ENCODE assay signal across 8 cellular contexts in genomic region chr14:100376751-100377171, GRCh38. TPM values are rescaled to one million over a fixed set of nuclear protein-coding genes. Genes with fewer than 3 reads are reported as not detected.
DNase-seq lines count a peak whose midpoint lies in the region.

No MANE protein-coding gene starts in this region.

- H3K9ac ChIP-seq in trophoblast cell (ENCODE audit: low read length) = peak overlapping the region; percentile 42

- no peak overlapping the region for H3K23ac ChIP-seq in trophoblast cell (ENCODE audit: low read length)

- H4K8ac ChIP-seq in trophoblast cell (ENCODE audit: low read depth, low read length) = peak overlapping the region; percentile 52

- no peak overlapping the region for H3K14ac ChIP-seq in trophoblast cell (ENCODE audit: low read length)

- no peak overlapping the region for H3K18ac ChIP-seq in trophoblast cell (ENCODE audit: low read length)

- H4K91ac ChIP-seq in trophoblast cell (ENCODE audit: low read depth, low read length) = no peak overlapping the region

- H2BK12ac ChIP-seq in trophoblast cell (ENCODE audit: low read length) = no peak overlapping the region

- H3K27ac ChIP-seq in SJSA1 (peak overlapping the region; percentile 91), esophagus (ENCODE audit: low read depth in 2 of 2, low read length in 1 of 2) (peak overlapping the region; percentile 75 to 95), trophoblast cell (ENCODE audit: low read depth, low read length) (peak overlapping the region; percentile 64)

- H3K79me2 ChIP-seq in trophoblast cell (ENCODE audit: control insufficient read depth, insufficient read depth, low read length, poor library complexity) = peaks cover 4% of the 10 kb centered on the region

- WGBS in esophagus, 2 donors = 19 to 22% methylated on average over 7 of the region's 7 CpGs
- WGBS in trophoblast cell (ENCODE audit: extremely low coverage, insufficient coverage, insufficient read length) = no CpG with 5 or more reads among the region's 7 CpGs

- no peak overlapping the region for H4K12ac ChIP-seq in trophoblast cell (ENCODE audit: low read depth, low read length)

- H2BK5ac ChIP-seq in trophoblast cell (ENCODE audit: low read depth, low read length, poor library complexity) = no peak overlapping the region

- H2AK5ac ChIP-seq in trophoblast cell (ENCODE audit: low read length) = no peak overlapping the region

- no peaks in the 10 kb centered on the region for H3K9me3 ChIP-seq in SJSA1 (replicated peaks)
- no peaks in the 10 kb centered on the region for H3K9me3 ChIP-seq in esophagus (ENCODE audit: control insufficient read depth in 2 of 2, insufficient read depth in 1 of 2, low read depth in 1 of 2, low read length in 1 of 2)
- H3K9me3 ChIP-seq in trophoblast cell (ENCODE audit: insufficient read depth, low read depth, low read length) = no peaks in the 10 kb centered on the region

- peak overlapping the region; percentile 43 for H2AFZ ChIP-seq in trophoblast cell (ENCODE audit: insufficient read depth, low read length, poor library complexity)

- H3K36me3 ChIP-seq in SJSA1 (peaks cover 23% of the 10 kb centered on the region), esophagus (ENCODE audit: control insufficient read depth in 2 of 2, insufficient read depth in 2 of 2, low read length in 1 of 2) (no peaks in the 10 kb centered on the region), trophoblast cell (ENCODE audit: control insufficient read depth in 1 of 2, insufficient read depth in 2 of 2, low read length in 2 of 2) (peaks cover 0 to under 1% of the 10 kb centered on the region in 2 experiments)

- H2BK120ac ChIP-seq in trophoblast cell (ENCODE audit: insufficient read depth, low read length, poor library complexity) = no peak overlapping the region

- H3K27me3 ChIP-seq in SJSA1 (replicated peaks) (no peaks in the 10 kb centered on the region), esophagus (ENCODE audit: control insufficient read depth in 1 of 2, insufficient read depth in 2 of 2, low read length in 2 of 2) (no peaks in the 10 kb centered on the region), trophoblast cell (ENCODE audit: insufficient read depth, low read length) (no peaks in the 10 kb centered on the region)

- H3K4me3 ChIP-seq in SJSA1 (peak overlapping the region; percentile 63), esophagus (ENCODE audit: low read depth in 1 of 2, low read length in 2 of 2) (peak overlapping the region; percentile 93 to 94), trophoblast cell (ENCODE audit: low read depth, low read length) (peak overlapping the region; percentile 82)

- H3K4me1 ChIP-seq in SJSA1 (replicated peaks) = peaks cover 33% of the 10 kb centered on the region
- H3K4me1 ChIP-seq in esophagus (ENCODE audit: control insufficient read depth in 2 of 2, insufficient read depth in 2 of 2, low read length in 1 of 2) = peaks cover 3 to 7% of the 10 kb centered on the region in 2 donors
- peaks cover 5 to 17% of the 10 kb centered on the region in 2 experiments for H3K4me1 ChIP-seq in trophoblast cell (ENCODE audit: control insufficient read depth in 1 of 2, insufficient read depth in 2 of 2, low read length in 2 of 2)

- DNase-seq in NCI-H510A treated with DMSO at 0.1 percent for 48 hours (lab: John Stamatoyannopoulos, UW) (peak; percentile 39), NCI-H510A (lab: John Stamatoyannopoulos, UW) (no peak), SJSA1 (ENCODE audit: low read depth in 1 of 2, low spot score in 2 of 2) (peak in 1 of 2 experiments; percentile 59), trophoblast cell (peak; percentile 55 to 70), NCI-H1694 treated with DMSO at 0.1 percent for 48 hours (lab: John Stamatoyannopoulos, UW) (no peak)
- no peak for DNase-seq in effector CD4-positive, alpha-beta T cell
- no peak for DNase-seq in activated CD4-positive, CD25-positive, alpha-beta regulatory T cell (lab: John Stamatoyannopoulos, UW)

- peak overlapping the region; percentile 87 for H3K4me2 ChIP-seq in trophoblast cell (ENCODE audit: low read length)

- no peak overlapping the region for H3K4ac ChIP-seq in trophoblast cell (ENCODE audit: low read depth, low read length)

- peaks cover 6% of the 10 kb centered on the region for H3K79me1 ChIP-seq in trophoblast cell (ENCODE audit: low read length)

RNA-seq across cellular contexts. Expression of gene WDR25, which starts 0.5 kb away (rescaled TPM):
- total RNA-seq in SJSA1 (2014; rRNA removed; shearing (Covaris generic)) = 10.7 and 11.5 TPM in 2 replicates
- polyA plus RNA-seq in esophagus = 1 to 10 TPM; 2.7 to 3.1 TPM
- polyA plus RNA-seq in trophoblast cell (2013) = 3.6 and 3.8 TPM in 2 replicates

RNA-seq across cellular contexts. Expression of gene SLC25A47, which starts 53.6 kb away (rescaled TPM):
- total RNA-seq in SJSA1 (2014; rRNA removed; shearing (Covaris generic)) = not detected in 2 replicates
- under 1 TPM; 0.01 to 0.04 TPM for polyA plus RNA-seq in esophagus
- polyA plus RNA-seq in trophoblast cell (2013) = 0.05 and 0.17 TPM in 2 replicates

Comparison
In these comparisons a context has a peak if more than half of its experiments do, and no peak if none do; other contexts are left out.
1. DNase-seq: peak in NCI-H510A treated with DMSO at 0.1 percent for 48 hours (single experiment) and trophoblast cell (2 of 2); none in NCI-H510A (single experiment), effector CD4-positive, alpha-beta T cell (single experiment), activated CD4-positive, CD25-positive, alpha-beta regulatory T cell (0 of 4) and NCI-H1694 treated with DMSO at 0.1 percent for 48 hours (single experiment).
2. Peak in every context shown above with its lines, with median percentiles within 50 percentile points of each other: H3K27ac ChIP-seq and H3K4me3 ChIP-seq.